1 cellular context compared by ENCODE assay signal in the genomic region with DNA sequence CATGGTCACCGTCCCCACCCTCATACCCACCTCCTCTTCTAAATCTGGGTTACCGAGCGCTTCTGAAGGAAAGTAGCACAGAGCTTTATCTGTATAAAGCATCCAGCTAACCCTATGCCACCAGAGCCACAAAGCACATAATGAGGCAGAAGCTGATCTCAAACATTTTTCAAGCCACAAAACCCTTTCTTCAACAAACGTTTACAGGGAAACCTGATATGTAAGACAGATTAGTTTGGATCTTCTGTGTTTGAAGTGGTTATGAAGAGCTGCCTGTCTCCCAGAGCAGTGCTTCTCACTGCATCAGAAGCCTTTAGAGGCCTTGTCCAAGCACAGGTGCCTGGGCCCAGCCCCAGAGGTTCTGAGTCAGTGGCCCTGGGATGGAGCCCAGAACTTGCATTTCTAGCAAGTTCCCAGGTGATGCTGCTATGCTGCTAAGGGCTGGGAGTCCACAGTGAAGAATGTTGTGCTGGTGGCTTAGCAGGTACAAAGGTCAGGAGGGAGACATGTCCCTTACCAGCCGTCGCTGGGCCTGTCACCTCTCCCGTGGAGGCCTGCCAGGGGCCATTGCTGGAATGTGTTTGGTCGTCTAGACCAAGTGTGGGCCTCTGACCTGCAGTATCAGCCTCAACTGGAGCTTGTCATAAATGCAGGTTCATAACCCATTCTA.
TF ChIP-seq lines count a peak whose summit lies in the region.

No MANE protein-coding gene starts in this region.

TF ChIP-seq in IMR-90, 13 proteins besides CTCF, POLR2A, EP300 and RAD21:
- TF ChIP-seq CEBPB (IDR thresholded peaks at IDR 0.05; ENCODE audit: low read depth, low read length) (no peak), SMC3 (IDR thresholded peaks at IDR 0.05; ENCODE audit: low read depth, low read length) (no peak), MAFK (IDR thresholded peaks at IDR 0.05; ENCODE audit: low read depth, low read length) (no peak), RCOR1 (IDR thresholded peaks at IDR 0.05; ENCODE audit: insufficient replicate concordance, low read length) (no peak), MAZ (IDR thresholded peaks at IDR 0.05; ENCODE audit: borderline replicate concordance, low read depth, low read length) (no peak), CHD1 (IDR thresholded peaks at IDR 0.05; ENCODE audit: low read depth, low read length) (no peak), BHLHE40 (IDR thresholded peaks at IDR 0.05; ENCODE audit: low read depth, low read length) (no peak), FOS (IDR thresholded peaks at IDR 0.05; ENCODE audit: low read depth, low read length) (no peak), NFE2L2 (IDR thresholded peaks at IDR 0.05; ENCODE audit: low read depth, low read length) (no peak), RFX5 (IDR thresholded peaks at IDR 0.05; ENCODE audit: low read depth, low read length) (no peak)
- TF ChIP-seq, protein P1, sequence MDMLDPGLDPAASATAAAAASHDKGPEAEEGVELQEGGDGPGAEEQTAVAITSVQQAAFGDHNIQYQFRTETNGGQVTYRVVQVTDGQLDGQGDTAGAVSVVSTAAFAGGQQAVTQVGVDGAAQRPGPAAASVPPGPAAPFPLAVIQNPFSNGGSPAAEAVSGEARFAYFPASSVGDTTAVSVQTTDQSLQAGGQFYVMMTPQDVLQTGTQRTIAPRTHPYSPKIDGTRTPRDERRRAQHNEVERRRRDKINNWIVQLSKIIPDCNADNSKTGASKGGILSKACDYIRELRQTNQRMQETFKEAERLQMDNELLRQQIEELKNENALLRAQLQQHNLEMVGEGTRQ (IDR thresholded peaks at IDR 0.05; ENCODE audit: low read depth, low read length): no peak
- TF ChIP-seq, protein P2, sequence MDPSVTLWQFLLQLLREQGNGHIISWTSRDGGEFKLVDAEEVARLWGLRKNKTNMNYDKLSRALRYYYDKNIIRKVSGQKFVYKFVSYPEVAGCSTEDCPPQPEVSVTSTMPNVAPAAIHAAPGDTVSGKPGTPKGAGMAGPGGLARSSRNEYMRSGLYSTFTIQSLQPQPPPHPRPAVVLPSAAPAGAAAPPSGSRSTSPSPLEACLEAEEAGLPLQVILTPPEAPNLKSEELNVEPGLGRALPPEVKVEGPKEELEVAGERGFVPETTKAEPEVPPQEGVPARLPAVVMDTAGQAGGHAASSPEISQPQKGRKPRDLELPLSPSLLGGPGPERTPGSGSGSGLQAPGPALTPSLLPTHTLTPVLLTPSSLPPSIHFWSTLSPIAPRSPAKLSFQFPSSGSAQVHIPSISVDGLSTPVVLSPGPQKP (IDR thresholded peaks at IDR 0.05; ENCODE audit: borderline replicate concordance, low read depth, low read length): no peak
